In the genomic region with DNA sequence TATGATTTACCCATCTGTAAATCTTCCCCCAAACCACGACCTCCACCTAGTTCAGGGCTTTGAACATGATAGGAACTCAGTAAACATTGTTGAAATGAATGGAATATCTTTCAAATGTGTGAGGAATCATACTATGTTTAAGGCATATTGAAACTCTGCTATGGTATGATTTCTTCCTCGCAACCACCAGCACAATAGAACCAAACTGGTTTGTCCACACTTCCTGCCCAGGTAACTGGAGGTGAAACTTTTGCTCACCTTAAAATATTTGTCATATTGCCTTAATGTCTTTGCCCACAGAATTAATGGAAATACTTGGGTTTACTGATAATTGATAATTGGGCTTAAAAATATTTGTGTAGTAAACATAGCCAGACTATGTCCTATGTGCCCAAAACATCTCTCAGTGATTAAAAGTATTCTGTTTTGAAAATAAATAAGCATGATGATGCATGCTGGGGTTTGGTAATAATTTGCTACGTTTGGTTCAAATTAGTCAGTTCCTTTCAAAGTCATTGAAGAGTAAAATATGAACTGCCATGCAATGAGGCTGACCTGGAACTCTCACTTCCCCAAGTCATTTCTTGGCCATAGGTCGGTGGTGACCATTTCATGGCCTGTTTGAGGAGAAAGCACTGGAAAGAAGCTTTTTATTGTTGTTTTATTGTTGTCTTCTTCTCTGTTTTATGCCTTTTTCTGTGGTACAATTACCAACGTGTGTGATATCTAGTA, we compare ENCODE assay signal across 17 cellular contexts.
DNase-seq lines count a peak whose midpoint lies in the region; ATAC-seq and TF ChIP-seq lines count a peak whose summit lies in the region.
"Had no signal": no experiment of that assay in that cellular context is flagged by ENCODE, and none has a peak within 500 bp of the region (broad histone marks: within the 10 kb centered on the region; RNA-seq: fewer than 3 reads in every experiment).

No MANE protein-coding gene starts in this region.

- peak overlapping the region; percentile 72 for H3K27ac Mint-ChIP-seq in Calu3 (ENCODE audit: unreplicated experiment)
- H3K27ac Mint-ChIP-seq: activated CD8-positive, alpha-beta T cell treated with anti-CD3 and anti-CD28 coated beads, Interleukin-2, amount 10 ng/mL, durations not matched to agents 7 days and 5 days; B cell had no signal

- intact Hi-C loops in Calu3 (cut with micrococcal nuclease; ENCODE audit: unreplicated experiment) (loop anchor here (2.0 to 5.0 kb wide), 5 partner anchors 70 to 225 kb away; no protein-coding TSS in a partner anchor), PC-3 (cut with micrococcal nuclease) (loop anchor here (2.0 to 5.0 kb wide), 3 partner anchors 59 to 225 kb away; no protein-coding TSS in a partner anchor)

- no peaks in the 10 kb centered on the region for H3K9me2 ChIP-seq in PC-3 (replicated peaks; ENCODE audit: low read length)

- peak; percentile 27 for DNase-seq in Calu3
- peak; percentile 72 for DNase-seq in PC-3
- peak; percentile 25 for DNase-seq in iris pigment epithelial cell (ENCODE audit: low read depth)
- DNase-seq in NCI-H524 (lab: John Stamatoyannopoulos, UW): no peak
- DNase-seq in HUDEP-2 (lab: John Stamatoyannopoulos, UW; ENCODE audit: unreplicated experiment in 76 of 76): no peak
- DNase-seq in NCI-H345 (lab: John Stamatoyannopoulos, UW): no peak
- DNase-seq: activated CD8-positive, alpha-beta T cell treated with anti-CD3 and anti-CD28 coated beads, Interleukin-2, amount 10 ng/mL, durations not matched to agents 7 days and 5 days; activated gamma-delta T cell; DMS79; naive B cell; NCI-H1417 treated with DMSO at 0.1 percent for 48 hours; NCI-H526; T-helper 9 cell had no signal

- H3K27me3 ChIP-seq in PC-3 (ENCODE audit: low read length): no peaks in the 10 kb centered on the region

- POLR2A ChIA-PET in PC-3 (lab: Charles Lee; ENCODE audit: unreplicated experiment): no interaction called here

- H3K27ac ChIP-seq in PC-3 (ENCODE audit: low read length): peak overlapping the region; percentile 38

- no peaks in the 10 kb centered on the region for H3K36me3 ChIP-seq in PC-3 (ENCODE audit: low read depth, low read length)

- ATAC-seq in GM21619 (IDR thresholded peaks at IDR 0.05; ENCODE audit: unreplicated experiment) (peak; percentile 64), PC-3 (no peak), GM18868 (IDR thresholded peaks at IDR 0.05; ENCODE audit: unreplicated experiment) (no peak)
- ATAC-seq: activated CD8-positive, alpha-beta T cell treated with anti-CD3 and anti-CD28 coated beads, Interleukin-2, amount 10 ng/mL, durations not matched to agents 7 days and 5 days; Right ventricle myocardium inferior had no signal

- CTCF ChIA-PET in Calu3 (lab: Charles Lee) (interaction anchor here (0.5 kb wide), 1 partner anchor 15 kb away, joined by 7 read pairs; no protein-coding TSS in a partner anchor), PC-3 (lab: Charles Lee) (interaction anchor here (0.6 kb wide), 1 partner anchor 338 kb away, joined by 3 read pairs; no protein-coding TSS in a partner anchor)

- H2AFZ ChIP-seq in PC-3 (ENCODE audit: low read length): no peak overlapping the region

- H3K4me3 Mint-ChIP-seq in Calu3 (ENCODE audit: low read depth, unreplicated experiment): no peak overlapping the region
- H3K4me3 Mint-ChIP-seq: activated CD8-positive, alpha-beta T cell treated with anti-CD3 and anti-CD28 coated beads, Interleukin-2, amount 10 ng/mL, durations not matched to agents 7 days and 5 days; B cell; naive B cell had no signal

- H3K9me3 Mint-ChIP-seq in Calu3 (ENCODE audit: low read depth, unreplicated experiment): peaks cover 3% of the 10 kb centered on the region

- H3F3A ChIP-seq in PC-3 (ENCODE audit: low read length, unreplicated experiment): peaks cover 11% of the 10 kb centered on the region

- peaks cover 30% of the 10 kb centered on the region for H3K4me1 ChIP-seq in PC-3 (ENCODE audit: insufficient read depth, low read length)

- H3K4me2 ChIP-seq in PC-3 (ENCODE audit: low read length): peak overlapping the region; percentile 4

- TF ChIP-seq CTCF in Calu3 (IDR thresholded peaks at IDR 0.05; ENCODE audit: unreplicated experiment) (no peak), PC-3 (conservative IDR thresholded peaks at IDR 0.05; ENCODE audit: low read depth, low read length) (no peak)

- H3K4me3 ChIP-seq in PC-3 (ENCODE audit: low read length): no peak overlapping the region

- peaks cover 44% of the 10 kb centered on the region for H3K4me1 Mint-ChIP-seq in Calu3 (ENCODE audit: low read depth, unreplicated experiment)

- H3K36me3 Mint-ChIP-seq in Calu3 (ENCODE audit: insufficient read depth, unreplicated experiment): peaks cover 17% of the 10 kb centered on the region
- H3K36me3 Mint-ChIP-seq: naive B cell had no signal

- no peak overlapping the region for H3K9ac ChIP-seq in PC-3 (ENCODE audit: low read length)

- H3K27me3 Mint-ChIP-seq in Calu3 (ENCODE audit: unreplicated experiment): no peaks in the 10 kb centered on the region
- H3K27me3 Mint-ChIP-seq: B cell, naive B cell had no signal

- H4K20me1 ChIP-seq in PC-3 (ENCODE audit: low read length): no peaks in the 10 kb centered on the region

- H3K9me3 ChIP-seq in PC-3 (ENCODE audit: low read length): no peaks in the 10 kb centered on the region

- no peaks in the 10 kb centered on the region for H3K79me2 ChIP-seq in PC-3 (ENCODE audit: low read length)

- BruUV-seq in Calu3 (replicated peaks; lab: Mats Ljungman, UMichigan): no TSS peak
- no TSS peak for BruUV-seq in PC-3 (replicated peaks; lab: Mats Ljungman, UMichigan)

Comparison
In these comparisons a context has a peak if more than half of its experiments do, and no peak if none do; other contexts are left out.
1. DNase-seq: peak in Calu3 (single experiment), PC-3 (single experiment) and iris pigment epithelial cell (single experiment); none in NCI-H524 (0 of 2), HUDEP-2 (0 of 76) and NCI-H345 (single experiment).